19 cellular contexts compared by ENCODE assay signal in the genomic region with DNA sequence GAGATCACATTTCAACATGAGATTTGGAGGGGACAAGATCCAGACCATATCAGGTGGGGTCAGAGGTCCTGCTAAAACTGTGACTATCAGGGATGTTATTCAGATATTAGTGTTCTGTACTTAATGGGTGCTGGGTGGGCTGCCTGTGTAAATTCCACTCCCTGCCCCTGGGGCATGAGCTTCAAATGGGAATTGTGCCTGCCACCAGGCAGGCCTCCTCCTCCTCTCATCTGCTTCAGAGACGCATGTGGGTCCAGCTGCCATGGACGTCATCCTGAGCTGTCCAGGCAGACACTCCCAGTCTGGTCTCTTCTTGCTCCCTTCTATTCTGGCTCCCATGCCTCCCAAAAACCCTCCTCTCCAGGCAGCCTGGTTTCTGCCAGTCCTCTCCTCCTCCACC. TPM values are rescaled to one million over a fixed set of nuclear protein-coding genes. Genes with fewer than 3 reads are reported as not detected.
A peak's percentile ranks its signal among the peaks of the same experiment; 100 is the strongest.
DNase-seq lines count a peak whose midpoint lies in the region; ATAC-seq, FAIRE-seq and TF ChIP-seq lines count a peak whose summit lies in the region.
"Had no signal": no experiment of that assay in that cellular context is flagged by ENCODE, and none has a peak within 500 bp of the region (broad histone marks: within the 10 kb centered on the region; RNA-seq: fewer than 3 reads in every experiment).

No MANE protein-coding gene starts in this region.

- intact Hi-C loops in activated CD8-positive, alpha-beta T cell treated with anti-CD3 and anti-CD28 coated beads for 36 hours (cut with micrococcal nuclease): no loop called here
- intact Hi-C loops in activated CD4-positive, alpha-beta T cell treated with anti-CD3 and anti-CD28 coated beads, Interleukin-2, amount 10 ng/mL, durations not matched to agents 24 days and 14 days (cut with micrococcal nuclease): no loop called here

- no peaks in the 10 kb centered on the region for H3K79me2 ChIP-seq in trophoblast cell (ENCODE audit: control insufficient read depth, insufficient read depth, low read length, poor library complexity)

- peaks cover 2% of the 10 kb centered on the region for H3K9me3 ChIP-seq in trophoblast cell (ENCODE audit: insufficient read depth, low read depth, low read length)

- no CpG with 5 or more reads among the region's 2 CpGs for WGBS in trophoblast cell (ENCODE audit: extremely low coverage, insufficient coverage, insufficient read length)

- H4K12ac ChIP-seq in trophoblast cell (ENCODE audit: low read depth, low read length): no peak overlapping the region

- no peak for FAIRE-seq in frontal cortex (lab: Jason Lieb, UNC)

- POLR2A ChIA-PET in activated CD8-positive, alpha-beta T cell treated with anti-CD3 and anti-CD28 coated beads, Interleukin-2, amount 10 ng/mL, durations not matched to agents 7 days and 5 days (lab: Charles Lee): no interaction called here
- POLR2A ChIA-PET in activated CD8-positive, alpha-beta T cell treated with anti-CD3 and anti-CD28 coated beads for 36 hours (lab: Charles Lee): interaction anchor here (6.0 kb wide), 1 partner anchor 9 kb away, joined by 28 read pairs; the partner anchor contains the start of gene QSOX1
- POLR2A ChIA-PET in RWPE1 (lab: Yijun Ruan, JAX; ENCODE audit: low non-redundant PET): no interaction called here

- H3K18ac ChIP-seq in trophoblast cell (ENCODE audit: low read length): no peak overlapping the region

- no peaks in the 10 kb centered on the region for H3K36me3 Mint-ChIP-seq in activated CD8-positive, alpha-beta T cell treated with anti-CD3 and anti-CD28 coated beads, Interleukin-2, amount 10 ng/mL, durations not matched to agents 7 days and 5 days (ENCODE audit: low read depth)
- H3K36me3 Mint-ChIP-seq in activated CD8-positive, alpha-beta T cell treated with anti-CD3 and anti-CD28 coated beads for 36 hours (ENCODE audit: low read depth): no peaks in the 10 kb centered on the region
- H3K36me3 Mint-ChIP-seq in effector memory CD8-positive, alpha-beta T cell (ENCODE audit: insufficient read depth): peaks cover 7% of the 10 kb centered on the region
- no peaks in the 10 kb centered on the region for H3K36me3 Mint-ChIP-seq in activated CD4-positive, alpha-beta T cell treated with anti-CD3 and anti-CD28 coated beads, Interleukin-2, amount 10 ng/mL, durations not matched to agents 24 days and 14 days (ENCODE audit: low read depth)

- no peak overlapping the region for H3K9ac ChIP-seq in trophoblast cell (ENCODE audit: low read length)

- no peak for DNase-seq in activated CD8-positive, alpha-beta T cell treated with anti-CD3 and anti-CD28 coated beads, Interleukin-2, amount 10 ng/mL, durations not matched to agents 7 days and 5 days
- DNase-seq in activated CD8-positive, alpha-beta T cell treated with anti-CD3 and anti-CD28 coated beads for 36 hours: no peak
- DNase-seq in RWPE1 (ENCODE audit: low spot score): no peak
- DNase-seq in effector memory CD8-positive, alpha-beta T cell: no peak
- peak; percentile 94 to 95 for DNase-seq in trophoblast cell
- no peak for DNase-seq in frontal cortex (ENCODE audit: low spot score in 2 of 2)
- no peak for DNase-seq in activated CD4-positive, alpha-beta T cell treated with anti-CD3 and anti-CD28 coated beads, Interleukin-2, amount 10 ng/mL, durations not matched to agents 24 days and 14 days
- DNase-seq in caudate nucleus (lab: John Stamatoyannopoulos, UW): no peak
- DNase-seq: AML-193, DMS 273 treated with DMSO at 0.1 percent for 48 hours, DND-41, KG1, NCI-H1417 treated with DMSO at 0.1 percent for 48 hours, NCI-H187 treated with DMSO at 0.1 percent for 48 hours, NCI-H345, NCI-H526, PC-9 had no signal

- H3K4me1 Mint-ChIP-seq in activated CD8-positive, alpha-beta T cell treated with anti-CD3 and anti-CD28 coated beads, Interleukin-2, amount 10 ng/mL, durations not matched to agents 7 days and 5 days (ENCODE audit: low read depth): peaks cover 7% of the 10 kb centered on the region
- peaks cover 6% of the 10 kb centered on the region for H3K4me1 Mint-ChIP-seq in activated CD8-positive, alpha-beta T cell treated with anti-CD3 and anti-CD28 coated beads for 36 hours (ENCODE audit: low read depth)
- H3K4me1 Mint-ChIP-seq in effector memory CD8-positive, alpha-beta T cell (ENCODE audit: low read depth in 2 of 2): peaks cover 5 to 9% of the 10 kb centered on the region in 2 donors
- H3K4me1 Mint-ChIP-seq in activated CD4-positive, alpha-beta T cell treated with anti-CD3 and anti-CD28 coated beads, Interleukin-2, amount 10 ng/mL, durations not matched to agents 24 days and 14 days: peaks cover 7% of the 10 kb centered on the region

- H3K4me1 ChIP-seq in trophoblast cell (ENCODE audit: control insufficient read depth in 1 of 2, insufficient read depth in 2 of 2, low read length in 2 of 2): peaks cover 5 to 18% of the 10 kb centered on the region in 2 experiments

- H2AFZ ChIP-seq in trophoblast cell (ENCODE audit: insufficient read depth, low read length, poor library complexity): no peak overlapping the region
- H2AFZ ChIP-seq: PC-9 had no signal

- H3K27ac ChIP-seq in RWPE1 (0 out of 2 replicates have a peak overlapping the region, but pooled peaks have one; percentile 76), trophoblast cell (ENCODE audit: low read depth, low read length) (peak overlapping the region; percentile 23), caudate nucleus (ENCODE audit: low read depth, low read length) (no peak overlapping the region)
- H3K27ac ChIP-seq: 22Rv1, C4-2B, PC-9 had no signal

- H3K27ac Mint-ChIP-seq in activated CD8-positive, alpha-beta T cell treated with anti-CD3 and anti-CD28 coated beads, Interleukin-2, amount 10 ng/mL, durations not matched to agents 7 days and 5 days: peak overlapping the region; percentile 23
- H3K27ac Mint-ChIP-seq in activated CD8-positive, alpha-beta T cell treated with anti-CD3 and anti-CD28 coated beads for 36 hours: no peak overlapping the region
- peak overlapping the region; percentile 32 to 49 for H3K27ac Mint-ChIP-seq in effector memory CD8-positive, alpha-beta T cell
- no peak overlapping the region for H3K27ac Mint-ChIP-seq in activated CD4-positive, alpha-beta T cell treated with anti-CD3 and anti-CD28 coated beads, Interleukin-2, amount 10 ng/mL, durations not matched to agents 24 days and 14 days

- H3K9me3 Mint-ChIP-seq in activated CD8-positive, alpha-beta T cell treated with anti-CD3 and anti-CD28 coated beads, Interleukin-2, amount 10 ng/mL, durations not matched to agents 7 days and 5 days (ENCODE audit: insufficient read depth): no peaks in the 10 kb centered on the region
- no peaks in the 10 kb centered on the region for H3K9me3 Mint-ChIP-seq in activated CD8-positive, alpha-beta T cell treated with anti-CD3 and anti-CD28 coated beads for 36 hours
- no peaks in the 10 kb centered on the region for H3K9me3 Mint-ChIP-seq in effector memory CD8-positive, alpha-beta T cell
- H3K9me3 Mint-ChIP-seq in activated CD4-positive, alpha-beta T cell treated with anti-CD3 and anti-CD28 coated beads, Interleukin-2, amount 10 ng/mL, durations not matched to agents 24 days and 14 days: no peaks in the 10 kb centered on the region

- H3K23ac ChIP-seq in trophoblast cell (ENCODE audit: low read length): no peak overlapping the region

- no peaks in the 10 kb centered on the region for H3K79me1 ChIP-seq in trophoblast cell (ENCODE audit: low read length)

- no peak overlapping the region for H2BK12ac ChIP-seq in trophoblast cell (ENCODE audit: low read length)

- peak overlapping the region; percentile 25 for H4K91ac ChIP-seq in trophoblast cell (ENCODE audit: low read depth, low read length)

- no peak for TF ChIP-seq CTCF in activated CD8-positive, alpha-beta T cell treated with anti-CD3 and anti-CD28 coated beads for 36 hours (IDR thresholded peaks at IDR 0.05)
- TF ChIP-seq CTCF in RWPE1 (conservative IDR thresholded peaks at IDR 0.05; ENCODE audit: low read depth): no peak

- peaks cover 3 to 6% of the 10 kb centered on the region in 2 experiments for H3K36me3 ChIP-seq in trophoblast cell (ENCODE audit: control insufficient read depth in 1 of 2, insufficient read depth in 2 of 2, low read length in 2 of 2)

- no peak overlapping the region for H2BK5ac ChIP-seq in trophoblast cell (ENCODE audit: low read depth, low read length, poor library complexity)

- no peak overlapping the region for H3K4ac ChIP-seq in trophoblast cell (ENCODE audit: low read depth, low read length)

- H4K8ac ChIP-seq in trophoblast cell (ENCODE audit: low read depth, low read length): no peak overlapping the region

- peak overlapping the region; percentile 26 for H3K14ac ChIP-seq in trophoblast cell (ENCODE audit: low read length)

- H3K4me2 ChIP-seq in trophoblast cell (ENCODE audit: low read length): no peak overlapping the region
- H3K4me2 ChIP-seq: PC-9 had no signal

- H2AK5ac ChIP-seq in trophoblast cell (ENCODE audit: low read length): no peak overlapping the region

- no peak overlapping the region for H3K4me3 Mint-ChIP-seq in activated CD8-positive, alpha-beta T cell treated with anti-CD3 and anti-CD28 coated beads, Interleukin-2, amount 10 ng/mL, durations not matched to agents 7 days and 5 days
- H3K4me3 Mint-ChIP-seq in activated CD8-positive, alpha-beta T cell treated with anti-CD3 and anti-CD28 coated beads for 36 hours: no peak overlapping the region
- no peak overlapping the region for H3K4me3 Mint-ChIP-seq in effector memory CD8-positive, alpha-beta T cell
- H3K4me3 Mint-ChIP-seq in activated CD4-positive, alpha-beta T cell treated with anti-CD3 and anti-CD28 coated beads, Interleukin-2, amount 10 ng/mL, durations not matched to agents 24 days and 14 days: no peak overlapping the region

- H3K27me3 Mint-ChIP-seq in activated CD8-positive, alpha-beta T cell treated with anti-CD3 and anti-CD28 coated beads, Interleukin-2, amount 10 ng/mL, durations not matched to agents 7 days and 5 days (ENCODE audit: low read depth): no peaks in the 10 kb centered on the region
- no peaks in the 10 kb centered on the region for H3K27me3 Mint-ChIP-seq in activated CD8-positive, alpha-beta T cell treated with anti-CD3 and anti-CD28 coated beads for 36 hours
- no peaks in the 10 kb centered on the region for H3K27me3 Mint-ChIP-seq in effector memory CD8-positive, alpha-beta T cell
- H3K27me3 Mint-ChIP-seq in activated CD4-positive, alpha-beta T cell treated with anti-CD3 and anti-CD28 coated beads, Interleukin-2, amount 10 ng/mL, durations not matched to agents 24 days and 14 days: no peaks in the 10 kb centered on the region

- ATAC-seq in activated CD8-positive, alpha-beta T cell treated with anti-CD3 and anti-CD28 coated beads, Interleukin-2, amount 10 ng/mL, durations not matched to agents 7 days and 5 days: no peak
- ATAC-seq in activated CD8-positive, alpha-beta T cell treated with anti-CD3 and anti-CD28 coated beads for 36 hours: no peak
- no peak for ATAC-seq in effector memory CD8-positive, alpha-beta T cell (replicated peaks)

- no peaks in the 10 kb centered on the region for H3K27me3 ChIP-seq in trophoblast cell (ENCODE audit: insufficient read depth, low read length)

- CTCF ChIA-PET in activated CD8-positive, alpha-beta T cell treated with anti-CD3 and anti-CD28 coated beads, Interleukin-2, amount 10 ng/mL, durations not matched to agents 7 days and 5 days (lab: Charles Lee): interaction anchor here (9.6 kb wide), 1 partner anchor 14 kb away, joined by 67 read pairs; no protein-coding TSS in a partner anchor
- CTCF ChIA-PET in activated CD8-positive, alpha-beta T cell treated with anti-CD3 and anti-CD28 coated beads for 36 hours (lab: Charles Lee): interaction anchor here (1.1 to 8.8 kb wide), 2 partner anchors 14 to 350 kb away, joined by 3 to 97 read pairs; no protein-coding TSS in a partner anchor
- CTCF ChIA-PET in RWPE1 (lab: Yijun Ruan, JAX): interaction anchor here (0.7 kb wide), 1 partner anchor 37 kb away, joined by 3 read pairs; no protein-coding TSS in a partner anchor

- H3K4me3 ChIP-seq in trophoblast cell (ENCODE audit: low read depth, low read length): no peak overlapping the region
- H3K4me3 ChIP-seq: PC-9 had no signal

- H2BK120ac ChIP-seq in trophoblast cell (ENCODE audit: insufficient read depth, low read length, poor library complexity): no peak overlapping the region

RNA-seq across cellular contexts. Expression of gene QSOX1, which starts 10.4 kb away (rescaled TPM):
- 10 to 100 TPM; 23.9 to 25.2 TPM for total RNA-seq in activated CD8-positive, alpha-beta T cell treated with anti-CD3 and anti-CD28 coated beads, Interleukin-2, amount 10 ng/mL, durations not matched to agents 7 days and 5 days
- 10 to 100 TPM; 32.2 to 33.9 TPM for total RNA-seq in activated CD8-positive, alpha-beta T cell treated with anti-CD3 and anti-CD28 coated beads for 36 hours
- 89.3 and 101 TPM in 2 replicates for polyA plus RNA-seq in trophoblast cell (2013)
- total RNA-seq in frontal cortex: 14.3 TPM
- total RNA-seq in activated CD4-positive, alpha-beta T cell treated with anti-CD3 and anti-CD28 coated beads, Interleukin-2, amount 10 ng/mL, durations not matched to agents 24 days and 14 days: 54.2 and 56.2 TPM in 2 replicates

Comparison
In these comparisons a context has a peak if more than half of its experiments do, and no peak if none do; other contexts are left out.
1. H3K27ac Mint-ChIP-seq: peak in activated CD8-positive, alpha-beta T cell treated with anti-CD3 and anti-CD28 coated beads, Interleukin-2, amount 10 ng/mL, durations not matched to agents 7 days and 5 days (single experiment) and effector memory CD8-positive, alpha-beta T cell (2 of 2); none in activated CD8-positive, alpha-beta T cell treated with anti-CD3 and anti-CD28 coated beads for 36 hours (single experiment) and activated CD4-positive, alpha-beta T cell treated with anti-CD3 and anti-CD28 coated beads, Interleukin-2, amount 10 ng/mL, durations not matched to agents 24 days and 14 days (single experiment).
2. DNase-seq: peak in trophoblast cell (2 of 2); none in activated CD8-positive, alpha-beta T cell treated with anti-CD3 and anti-CD28 coated beads, Interleukin-2, amount 10 ng/mL, durations not matched to agents 7 days and 5 days (single experiment), activated CD8-positive, alpha-beta T cell treated with anti-CD3 and anti-CD28 coated beads for 36 hours (single experiment), RWPE1 (single experiment), effector memory CD8-positive, alpha-beta T cell (0 of 3), frontal cortex (0 of 2), activated CD4-positive, alpha-beta T cell treated with anti-CD3 and anti-CD28 coated beads, Interleukin-2, amount 10 ng/mL, durations not matched to agents 24 days and 14 days (single experiment) and caudate nucleus (0 of 61).